8 cellular contexts compared by ENCODE assay signal in the genomic region with DNA sequence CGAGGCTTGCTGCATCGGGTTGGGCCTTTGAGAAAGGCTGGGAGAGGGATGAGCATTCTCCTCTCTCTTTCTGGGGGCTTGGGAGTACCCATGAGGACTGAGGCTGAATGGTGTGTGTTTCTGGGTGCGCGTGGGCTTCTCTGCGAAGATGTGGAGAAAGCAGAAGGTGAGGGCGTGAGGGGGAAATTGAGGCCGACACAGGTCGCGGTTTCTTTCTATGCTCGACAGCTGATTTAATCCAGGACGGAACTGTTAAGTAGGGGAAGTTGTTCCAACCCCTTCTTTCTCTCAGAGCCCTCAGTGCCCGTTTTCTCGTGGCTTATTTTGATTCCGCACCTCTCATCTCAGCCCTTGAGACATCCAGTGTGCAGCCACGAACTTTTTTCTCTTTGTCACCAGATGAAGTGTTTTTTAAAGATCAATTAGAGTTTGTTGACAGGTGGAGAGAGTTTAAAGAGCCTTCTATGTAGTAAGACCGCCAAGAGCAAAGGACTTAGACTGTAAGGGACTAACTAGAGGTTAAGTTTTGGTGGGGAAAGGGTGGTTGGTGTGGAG. TPM values are rescaled to one million over a fixed set of nuclear protein-coding genes. Genes with fewer than 3 reads are reported as not detected.
DNase-seq lines count a peak whose midpoint lies in the region; ATAC-seq and TF ChIP-seq lines count a peak whose summit lies in the region.

No MANE protein-coding gene starts in this region.

- H3K27me3 Mint-ChIP-seq in CD4-positive, CD25-positive, alpha-beta regulatory T cell, result peaks cover 21% of the 10 kb centered on the region
- H3K27me3 Mint-ChIP-seq in dendritic cell treated with granulocyte-macrophage colony-stimulating factor and Interleukin-4, amounts not matched to agents 40 ng/mL and 50 ng/mL, for 4 days, result peaks cover 57% of the 10 kb centered on the region
- peaks cover 3% of the 10 kb centered on the region for H3K27me3 Mint-ChIP-seq in neural crest cell (ENCODE audit: low read depth)

- H3K4me3 ChIP-seq in CD4-positive, CD25-positive, alpha-beta regulatory T cell (ENCODE audit: low read depth, low read length), result peak overlapping the region; percentile 72
- H3K4me3 ChIP-seq in Karpas-422 (ENCODE audit: low read length), result peak overlapping the region; percentile 73

- no peaks in the 10 kb centered on the region for H4K20me1 ChIP-seq in Karpas-422 (ENCODE audit: insufficient read depth, low read depth, low read length)

- peaks cover 14% of the 10 kb centered on the region for H3K4me1 ChIP-seq in CD4-positive, CD25-positive, alpha-beta regulatory T cell (ENCODE audit: control insufficient read depth, insufficient read depth, low read length, poor library complexity, severe bottlenecking)
- peaks cover 35% of the 10 kb centered on the region for H3K4me1 ChIP-seq in Karpas-422 (ENCODE audit: low read length)

- DNase-seq in CD4-positive, CD25-positive, alpha-beta regulatory T cell, result no peak
- no peak for DNase-seq in Karpas-422
- no peak for DNase-seq in neural crest cell (ENCODE audit: low read depth, low spot score)
- no peak for DNase-seq in cerebellum (ENCODE audit: low spot score)
- DNase-seq in kidney glomerular epithelial cell (lab: John Stamatoyannopoulos, UW), result no peak

- peak overlapping the region; percentile 71 for H3K9ac ChIP-seq in Karpas-422 (ENCODE audit: low read length)

- peaks cover 13 to 44% (median 21%) of the 10 kb centered on the region in 4 donors for H3K4me1 Mint-ChIP-seq in CD4-positive, CD25-positive, alpha-beta regulatory T cell
- H3K4me1 Mint-ChIP-seq in dendritic cell treated with granulocyte-macrophage colony-stimulating factor and Interleukin-4, amounts not matched to agents 40 ng/mL and 50 ng/mL, for 4 days (ENCODE audit: low read depth), result peaks cover 32% of the 10 kb centered on the region
- H3K4me1 Mint-ChIP-seq in neural crest cell, result peaks cover 26% of the 10 kb centered on the region

- H2AFZ ChIP-seq in Karpas-422 (ENCODE audit: low read length), result peak overlapping the region; percentile 68; the same call in 1 of the 2 replicates

- ATAC-seq in CD4-positive, CD25-positive, alpha-beta regulatory T cell (ENCODE audit: low read depth in 2 of 2), result no peak
- ATAC-seq in GM18520 (IDR thresholded peaks at IDR 0.05; ENCODE audit: unreplicated experiment) (no peak), GM21723 (IDR thresholded peaks at IDR 0.05; ENCODE audit: unreplicated experiment) (no peak)

- no peak for TF ChIP-seq CTCF in neural crest cell (conservative IDR thresholded peaks at IDR 0.05)

- intact Hi-C loops in dendritic cell treated with granulocyte-macrophage colony-stimulating factor and Interleukin-4, amounts not matched to agents 40 ng/mL and 50 ng/mL, for 4 days (cut with micrococcal nuclease), result loop anchor here (10.0 kb wide), 1 partner anchor 301 kb away; a partner anchor contains a TSS

- H3K36me3 ChIP-seq in CD4-positive, CD25-positive, alpha-beta regulatory T cell (ENCODE audit: control insufficient read depth, insufficient read depth, low read length), result no peaks in the 10 kb centered on the region
- no peaks in the 10 kb centered on the region for H3K36me3 ChIP-seq in Karpas-422 (ENCODE audit: insufficient read depth, low read length)

- no peaks in the 10 kb centered on the region for H3K9me3 ChIP-seq in CD4-positive, CD25-positive, alpha-beta regulatory T cell (ENCODE audit: control insufficient read depth in 2 of 2, low read length in 2 of 2)
- no peaks in the 10 kb centered on the region for H3K9me3 ChIP-seq in Karpas-422 (ENCODE audit: low read length)

- no peaks in the 10 kb centered on the region for H3K36me3 Mint-ChIP-seq in CD4-positive, CD25-positive, alpha-beta regulatory T cell
- H3K36me3 Mint-ChIP-seq in dendritic cell treated with granulocyte-macrophage colony-stimulating factor and Interleukin-4, amounts not matched to agents 40 ng/mL and 50 ng/mL, for 4 days (ENCODE audit: low read depth), result peaks cover 6% of the 10 kb centered on the region
- no peaks in the 10 kb centered on the region for H3K36me3 Mint-ChIP-seq in neural crest cell (ENCODE audit: low read depth)

- H3K27me3 ChIP-seq in CD4-positive, CD25-positive, alpha-beta regulatory T cell (ENCODE audit: control insufficient read depth, insufficient read depth, low read length), result no peaks in the 10 kb centered on the region
- no peaks in the 10 kb centered on the region for H3K27me3 ChIP-seq in Karpas-422 (ENCODE audit: low read length)

- peak overlapping the region in 2 of 3 donors; percentile 65 to 92 for H3K27ac Mint-ChIP-seq in CD4-positive, CD25-positive, alpha-beta regulatory T cell
- peak overlapping the region; percentile 81 for H3K27ac Mint-ChIP-seq in dendritic cell treated with granulocyte-macrophage colony-stimulating factor and Interleukin-4, amounts not matched to agents 40 ng/mL and 50 ng/mL, for 4 days
- H3K27ac Mint-ChIP-seq in neural crest cell (ENCODE audit: unreplicated experiment), result peak overlapping the region; percentile 98

- H3K79me2 ChIP-seq in Karpas-422 (ENCODE audit: low read length), result no peaks in the 10 kb centered on the region

- no peak overlapping the region for H3K27ac ChIP-seq in CD4-positive, CD25-positive, alpha-beta regulatory T cell (ENCODE audit: insufficient read depth, low read length, poor library complexity, severe bottlenecking)
- no peak overlapping the region for H3K27ac ChIP-seq in Karpas-422 (ENCODE audit: low read length)

- H3K9me3 Mint-ChIP-seq in CD4-positive, CD25-positive, alpha-beta regulatory T cell, result no peaks in the 10 kb centered on the region
- H3K9me3 Mint-ChIP-seq in dendritic cell treated with granulocyte-macrophage colony-stimulating factor and Interleukin-4, amounts not matched to agents 40 ng/mL and 50 ng/mL, for 4 days, result no peaks in the 10 kb centered on the region
- H3K9me3 Mint-ChIP-seq in neural crest cell, result no peaks in the 10 kb centered on the region

- H3K4me2 ChIP-seq in Karpas-422 (ENCODE audit: low read depth, low read length, poor library complexity, severe bottlenecking), result peak overlapping the region; percentile 92

- H3K9me2 ChIP-seq in Karpas-422 (replicated peaks; ENCODE audit: insufficient read depth, low read length), result no peaks in the 10 kb centered on the region

- H3K4me3 Mint-ChIP-seq in CD4-positive, CD25-positive, alpha-beta regulatory T cell, result peak overlapping the region; percentile 84 to 96 (median 92)
- peak overlapping the region; percentile 96 for H3K4me3 Mint-ChIP-seq in dendritic cell treated with granulocyte-macrophage colony-stimulating factor and Interleukin-4, amounts not matched to agents 40 ng/mL and 50 ng/mL, for 4 days
- H3K4me3 Mint-ChIP-seq in neural crest cell, result peak overlapping the region; percentile 97

RNA-seq across cellular contexts. Expression of a gene that starts 0.7 kb away (rescaled TPM):
- total RNA-seq in CD4-positive, CD25-positive, alpha-beta regulatory T cell, result 9.8 TPM
- polyA plus RNA-seq in CD4-positive, CD25-positive, alpha-beta regulatory T cell, result under 1 TPM; 0.07 to 0.24 (median 0.14) TPM
- 0.37 and 2.1 TPM in 2 replicates for total RNA-seq in Karpas-422 (2014; rRNA removed; shearing (Covaris generic); ENCODE audit: low replicate concordance)
- total RNA-seq in neural crest cell, result 16.4 and 16.5 TPM in 2 replicates
- total RNA-seq in cerebellum, result 25.4 TPM

RNA-seq across cellular contexts. Expression of a gene that starts 27.5 kb away (rescaled TPM):
- total RNA-seq in CD4-positive, CD25-positive, alpha-beta regulatory T cell, result 24.4 TPM
- 10 to 100 TPM; 21.0 to 33.1 (median 25.1) TPM for polyA plus RNA-seq in CD4-positive, CD25-positive, alpha-beta regulatory T cell
- total RNA-seq in Karpas-422 (2014; rRNA removed; shearing (Covaris generic); ENCODE audit: low replicate concordance), result 17.2 and 43.5 TPM in 2 replicates
- total RNA-seq in neural crest cell, result 34.7 and 36.5 TPM in 2 replicates
- 27.3 TPM for total RNA-seq in cerebellum

RNA-seq across cellular contexts. Expression of a gene that starts 27.5 kb away (rescaled TPM):
- total RNA-seq in CD4-positive, CD25-positive, alpha-beta regulatory T cell, result 36.0 TPM
- 10 to 100 TPM in 1 of 4 donors, 1 to 10 TPM in 3; 5.8 to 11.6 (median 7.3) TPM for polyA plus RNA-seq in CD4-positive, CD25-positive, alpha-beta regulatory T cell
- 13.4 and 21.7 TPM in 2 replicates for total RNA-seq in Karpas-422 (2014; rRNA removed; shearing (Covaris generic); ENCODE audit: low replicate concordance)
- total RNA-seq in neural crest cell, result 42.9 and 43.8 TPM in 2 replicates
- 20.2 TPM for total RNA-seq in cerebellum
